ENCODE assay signal across 8 cellular contexts in the genomic region with DNA sequence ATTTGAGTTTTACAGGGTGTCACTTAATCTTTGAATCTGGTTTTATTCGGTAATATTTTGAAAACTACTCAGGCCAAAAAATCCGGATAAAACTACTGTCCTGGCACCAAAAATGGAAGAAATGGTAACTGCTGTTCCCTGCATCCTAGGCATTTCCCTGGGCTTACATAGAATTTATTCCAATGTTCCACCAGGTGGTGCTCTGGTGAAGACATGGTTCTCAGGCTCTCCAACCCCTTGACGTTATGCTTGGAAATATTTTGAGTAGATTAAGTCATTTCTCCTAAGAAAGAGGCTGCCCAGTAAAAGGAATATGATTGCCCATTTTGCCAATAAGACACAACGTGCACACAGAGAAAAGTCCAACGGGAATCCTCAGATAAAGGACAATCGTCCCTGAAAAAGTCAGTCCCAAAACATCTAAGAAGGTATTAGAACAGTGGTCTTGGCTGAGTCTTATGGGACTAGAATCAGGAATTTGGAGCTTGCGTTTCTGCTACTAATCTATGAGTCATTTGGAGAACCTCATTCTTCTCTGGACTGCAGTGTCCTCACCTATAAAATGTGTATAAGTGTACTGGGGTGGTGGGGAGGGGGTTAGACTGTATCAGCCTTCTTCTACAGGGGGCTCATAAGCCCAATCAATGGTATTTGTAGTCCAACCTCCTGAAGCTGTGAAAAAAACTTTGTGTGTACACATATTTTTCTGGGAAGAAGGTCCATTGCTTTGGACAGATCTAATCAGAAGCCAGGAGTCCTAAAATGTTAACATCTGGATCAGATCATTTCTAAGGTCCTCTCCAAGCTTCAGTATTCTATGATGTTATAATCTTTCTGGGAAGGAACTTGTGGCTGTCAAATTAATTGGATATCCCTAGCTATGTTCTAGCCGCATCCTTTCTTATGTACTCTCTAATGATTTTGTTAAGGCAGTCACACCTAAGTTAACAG.
DNase-seq lines count a peak whose midpoint lies in the region; ATAC-seq and TF ChIP-seq lines count a peak whose summit lies in the region.

No MANE protein-coding gene starts in this region.

- TF ChIP-seq CTCF in tibial artery (IDR thresholded peaks at IDR 0.05) = peak; percentile 57 to 65

- H3K4me1 ChIP-seq in tibial artery = peaks cover 0 to 9% (median 0%) of the 10 kb centered on the region in 4 donors

- H3K9me3 ChIP-seq in tibial artery (no peaks in the 10 kb centered on the region), T-helper 17 cell (ENCODE audit: control insufficient read depth, low read length, poor library complexity, severe bottlenecking) (no peaks in the 10 kb centered on the region)

- no peaks in the 10 kb centered on the region for H3K27me3 Mint-ChIP-seq in T-helper 17 cell

- no peaks in the 10 kb centered on the region for H3K27me3 ChIP-seq in tibial artery

- ATAC-seq in T-helper 17 cell = no peak

- H3K27ac ChIP-seq in tibial artery = no peak overlapping the region

- no peak overlapping the region for H3K27ac Mint-ChIP-seq in T-helper 17 cell

- H3K4me3 ChIP-seq in tibial artery = no peak overlapping the region

- peak; percentile 28 for DNase-seq in DMS153 treated with DMSO at 0.1 percent for 48 hours (lab: John Stamatoyannopoulos, UW; ENCODE audit: unreplicated experiment)
- DNase-seq in DMS153 (lab: John Stamatoyannopoulos, UW) = no peak
- peak; percentile 11 for DNase-seq in NCI-H1105 (lab: John Stamatoyannopoulos, UW)
- DNase-seq in amniotic epithelial cell (ENCODE audit: low read depth) = peak; percentile 63
- DNase-seq in iPS-NIHi7 (ENCODE audit: extremely low spot score) = peak; percentile 60
- peak in 1 of 2 donors; percentile 22 for DNase-seq in tibial artery
- no peak for DNase-seq in stimulated activated CD4-positive, alpha-beta T cell treated with anti-CD3 and anti-CD28 coated beads, Interleukin-15, amount 100 ng/mL, for 24 hours
- DNase-seq in T-helper 17 cell = no peak

- no peaks in the 10 kb centered on the region for H3K4me1 Mint-ChIP-seq in T-helper 17 cell

- intact Hi-C loops in tibial artery (cut with DNase I; ENCODE audit: low total_unique reads) = loop anchor here (10.0 kb wide), 3 partner anchors 128 to 372 kb away; partner anchors contain the start of gene BMP2

- no peaks in the 10 kb centered on the region for H3K36me3 Mint-ChIP-seq in T-helper 17 cell (ENCODE audit: low read depth)

- H3K36me3 ChIP-seq in tibial artery = no peaks in the 10 kb centered on the region

- no peak overlapping the region for H3K4me3 Mint-ChIP-seq in T-helper 17 cell

Comparison
In these comparisons a context has a peak if more than half of its experiments do, and no peak if none do; other contexts are left out.
1. DNase-seq: peak in DMS153 treated with DMSO at 0.1 percent for 48 hours (single experiment), NCI-H1105 (single experiment), amniotic epithelial cell (single experiment) and iPS-NIHi7 (single experiment); none in DMS153 (single experiment), stimulated activated CD4-positive, alpha-beta T cell treated with anti-CD3 and anti-CD28 coated beads, Interleukin-15, amount 100 ng/mL, for 24 hours (single experiment) and T-helper 17 cell (0 of 3).